In the genomic region with DNA sequence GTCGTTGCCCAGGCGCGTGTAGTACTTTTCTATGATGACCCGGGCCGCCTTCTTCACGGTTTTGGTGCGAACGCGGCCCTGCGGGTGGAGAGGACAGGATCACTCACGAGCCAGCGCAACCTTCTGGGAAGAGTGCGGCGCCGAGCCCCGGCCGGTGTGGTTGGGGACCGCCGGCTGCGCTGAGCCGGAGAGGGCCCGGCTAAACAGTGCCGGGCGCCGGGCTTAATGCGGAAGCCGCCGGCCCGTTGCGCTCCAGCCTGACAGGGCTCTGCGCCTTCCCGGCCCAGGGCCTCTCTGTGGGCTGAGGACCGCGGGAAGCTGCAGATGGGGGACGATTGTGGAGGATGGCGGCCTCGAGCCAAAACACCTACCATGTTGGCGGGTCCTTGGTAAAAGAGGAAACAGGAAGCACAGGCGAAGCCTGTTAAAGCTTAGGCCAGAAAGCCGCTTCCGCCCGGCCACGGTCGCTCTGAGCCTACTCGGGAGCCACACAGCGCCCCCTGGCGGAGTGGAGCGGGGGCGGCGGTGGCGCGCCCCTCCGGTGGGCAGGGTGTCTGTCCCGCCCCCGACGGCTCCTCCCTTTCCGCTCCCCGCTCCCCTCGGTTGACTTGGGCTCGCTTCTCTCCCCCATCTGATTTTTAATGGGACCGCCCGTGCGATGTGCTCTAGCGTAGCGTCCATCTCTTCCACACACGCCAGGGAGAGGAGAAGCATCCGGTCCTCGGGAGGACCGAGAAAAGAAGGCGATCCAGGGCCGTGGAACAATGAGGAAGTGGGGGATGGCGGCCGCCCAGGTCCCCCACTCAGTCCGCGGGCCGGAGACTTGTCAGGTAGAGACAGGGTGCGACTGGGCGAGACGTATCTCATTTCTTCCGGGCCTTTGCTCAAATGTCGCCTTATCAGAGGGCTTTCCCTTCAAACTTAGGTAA, we compare ENCODE assay signal across 8 cellular contexts. TPM values are rescaled to one million over a fixed set of nuclear protein-coding genes. Genes with fewer than 3 reads are reported as not detected.
A peak's percentile ranks its signal among the peaks of the same experiment; 100 is the strongest.
DNase-seq lines count a peak whose midpoint lies in the region; ATAC-seq and TF ChIP-seq lines count a peak whose summit lies in the region.

A gene (minus strand): TSS at position 403 of the 929 bp plus-strand sequence. CDS start 29 bp downstream, at position 374.

- no peak within 1 kb of the TSS for H3K4me3 ChIP-seq in KMS-11 (IDR thresholded peaks at IDR 0.05; ENCODE audit: insufficient read depth, low read depth, low read length)
- H3K4me3 ChIP-seq in neural progenitor cell: peak within 1 kb of the TSS; percentile 70

- peak; percentile 99 for DNase-seq in Calu3
- peak; percentile 100 for DNase-seq in activated T-cell treated with anti-CD3 and anti-CD28 coated beads for 48 hours (ENCODE audit: low read depth)
- DNase-seq in fibroblast of peridontal ligament (ENCODE audit: extremely low read depth): peak; percentile 94
- DNase-seq in neural progenitor cell (ENCODE audit: low spot score): peak; percentile 95
- DNase-seq in substantia nigra (lab: John Stamatoyannopoulos, UW): no peak
- DNase-seq in NCI-H1930 (lab: John Stamatoyannopoulos, UW): no peak

- H3K27ac ChIP-seq in KMS-11: peak within 1 kb of the TSS; percentile 89
- peak within 1 kb of the TSS; percentile 42 for H3K27ac ChIP-seq in neural progenitor cell
- H3K27ac ChIP-seq in substantia nigra (ENCODE audit: low read depth, low read length, poor library complexity, severe bottlenecking): peak within 1 kb of the TSS; percentile 92

- TF ChIP-seq CTCF in Calu3 (IDR thresholded peaks at IDR 0.05; ENCODE audit: unreplicated experiment) (peak; percentile 97), KMS-11 (conservative IDR thresholded peaks at IDR 0.05; ENCODE audit: low read depth, low read length) (peak; percentile 85), neural progenitor cell (IDR thresholded peaks at IDR 0.05) (peak; percentile 96)

- H3K27me3 Mint-ChIP-seq in Calu3 (ENCODE audit: unreplicated experiment): no peaks in the 10 kb centered on the region
- peaks cover 6% of the 10 kb centered on the region for H3K27me3 Mint-ChIP-seq in neural progenitor cell (ENCODE audit: insufficient read depth, low read depth)

- H3K4me1 Mint-ChIP-seq in Calu3 (ENCODE audit: low read depth, unreplicated experiment) (peaks cover 41% of the 10 kb centered on the region), neural progenitor cell (peaks cover 46% of the 10 kb centered on the region)

- no peaks in the 10 kb centered on the region for H3K9me3 ChIP-seq in neural progenitor cell (ENCODE audit: low read depth)

- H3K36me3 ChIP-seq in KMS-11 (ENCODE audit: insufficient read depth): peaks cover 25% of the 10 kb centered on the region
- H3K36me3 ChIP-seq in neural progenitor cell: peaks cover 14% of the 10 kb centered on the region

- H3F3A ChIP-seq in neural progenitor cell (ENCODE audit: low read depth): peaks cover 58% of the 10 kb centered on the region

- H3K4me2 ChIP-seq in KMS-11 (peak within 1 kb of the TSS; percentile 79), neural progenitor cell (peak within 1 kb of the TSS; percentile 87)

- peaks cover 31% of the 10 kb centered on the region for H3K79me2 ChIP-seq in KMS-11 (ENCODE audit: insufficient read depth, low read depth)
- H3K79me2 ChIP-seq in neural progenitor cell (ENCODE audit: low read depth): peaks cover 37% of the 10 kb centered on the region

- H3K9me3 Mint-ChIP-seq in Calu3 (ENCODE audit: low read depth, unreplicated experiment) (no peaks in the 10 kb centered on the region), neural progenitor cell (no peaks in the 10 kb centered on the region)

- intact Hi-C loops in Calu3 (cut with micrococcal nuclease; ENCODE audit: unreplicated experiment): loop anchor here (2.0 to 5.0 kb wide), 2 partner anchors 212 to 460 kb away; no protein-coding TSS in a partner anchor

- H3K9ac ChIP-seq in KMS-11: peak within 1 kb of the TSS; percentile 99
- peak within 1 kb of the TSS; percentile 92 for H3K9ac ChIP-seq in neural progenitor cell

- H3K27ac Mint-ChIP-seq in Calu3 (ENCODE audit: unreplicated experiment): peak within 1 kb of the TSS; percentile 96
- H3K27ac Mint-ChIP-seq in neural progenitor cell: peak within 1 kb of the TSS; percentile 96

- CTCF ChIA-PET in Calu3 (lab: Charles Lee): interaction anchor here (0.7 to 2.5 kb wide), 5 partner anchors 10 to 292 kb away, joined by 3 to 15 read pairs (median 3); no protein-coding TSS in a partner anchor

- H3K4me3 Mint-ChIP-seq in Calu3 (ENCODE audit: low read depth, unreplicated experiment): peak within 1 kb of the TSS; percentile 98
- H3K4me3 Mint-ChIP-seq in neural progenitor cell: peak within 1 kb of the TSS; percentile 94

- H3K27me3 ChIP-seq in KMS-11 (ENCODE audit: insufficient read depth, low read depth) (no peaks in the 10 kb centered on the region), neural progenitor cell (no peaks in the 10 kb centered on the region)

- ATAC-seq in GM21619 (IDR thresholded peaks at IDR 0.05; ENCODE audit: unreplicated experiment): peak; percentile 93

- H4K20me1 ChIP-seq in KMS-11 (ENCODE audit: insufficient read depth): peaks cover 17% of the 10 kb centered on the region
- H4K20me1 ChIP-seq in neural progenitor cell (ENCODE audit: low read depth): peaks cover 47% of the 10 kb centered on the region

- H2AFZ ChIP-seq in KMS-11 (ENCODE audit: low read depth) (peak within 1 kb of the TSS; percentile 84), neural progenitor cell (replicated peaks) (peak within 1 kb of the TSS; percentile 43)

- H3K4me1 ChIP-seq in KMS-11 (ENCODE audit: low read depth, poor library complexity, severe bottlenecking): peaks cover 30% of the 10 kb centered on the region
- peaks cover 30% of the 10 kb centered on the region for H3K4me1 ChIP-seq in neural progenitor cell

- no TSS peak for BruUV-seq in Calu3 (replicated peaks; lab: Mats Ljungman, UMichigan)

- H3K36me3 Mint-ChIP-seq in Calu3 (ENCODE audit: insufficient read depth, unreplicated experiment): peaks cover 60% of the 10 kb centered on the region
- peaks cover 25% of the 10 kb centered on the region for H3K36me3 Mint-ChIP-seq in neural progenitor cell

RNA-seq across cellular contexts. Expression of the gene that starts here (rescaled TPM):
- total RNA-seq in Calu3 (2022) (1,584 and 1,695 TPM in 2 replicates), neural progenitor cell (ENCODE audit: low replicate concordance) (3,589 and 4,695 TPM in 2 replicates)

Comparison
In these comparisons a context has a peak if more than half of its experiments do, and no peak if none do; other contexts are left out.
1. DNase-seq: peak in Calu3 (single experiment), activated T-cell treated with anti-CD3 and anti-CD28 coated beads for 48 hours (single experiment), fibroblast of peridontal ligament (single experiment) and neural progenitor cell (single experiment); none in substantia nigra (0 of 49) and NCI-H1930 (0 of 2).
2. H3K27ac ChIP-seq: peak in every context shown above with its lines; median percentile 92 in substantia nigra; 89 in KMS-11; 42 in neural progenitor cell.
3. Peak in every context shown above with its lines, with median percentiles within 50 percentile points of each other: CTCF ChIP-seq.